ENCODE assay signal across 8 cellular contexts in the genomic region with DNA sequence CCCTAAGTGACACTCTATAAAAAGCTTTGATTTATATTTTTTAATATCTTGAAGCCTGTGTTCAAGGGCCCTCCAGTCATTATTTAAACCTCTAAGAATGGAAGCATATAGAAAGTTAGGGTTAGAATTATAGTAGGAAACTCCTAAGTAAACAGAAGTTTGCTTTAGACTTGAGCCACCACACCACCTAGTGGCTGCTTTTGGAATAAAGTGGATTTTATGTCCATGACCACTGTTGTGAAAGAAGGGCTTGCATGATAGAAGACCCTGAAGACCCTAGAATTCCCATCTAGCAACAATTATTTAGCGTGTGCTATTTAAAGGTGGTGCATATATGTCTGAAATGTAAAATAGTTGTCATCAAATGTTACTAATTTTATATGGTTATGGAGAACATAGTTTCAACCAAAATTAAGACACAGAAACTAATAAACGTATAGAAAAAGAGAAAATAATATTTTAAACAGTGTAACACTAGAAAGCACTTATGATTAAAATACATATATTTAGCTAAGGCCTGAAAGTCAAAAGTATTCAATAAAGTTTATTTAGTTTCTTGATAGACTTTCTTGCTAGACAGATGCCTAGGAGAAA. TPM values are rescaled to one million over a fixed set of nuclear protein-coding genes. Genes with fewer than 3 reads are reported as not detected.
A peak's percentile ranks its signal among the peaks of the same experiment; 100 is the strongest.
DNase-seq lines count a peak whose midpoint lies in the region; ATAC-seq and TF ChIP-seq lines count a peak whose summit lies in the region.

No MANE protein-coding gene starts in this region.

- no peaks in the 10 kb centered on the region for H4K20me1 ChIP-seq in mammary epithelial cell (ENCODE audit: insufficient read depth, low read length)

- H3K4me3 ChIP-seq in mammary epithelial cell (replicated peaks in 1 of 3; ENCODE audit: insufficient read depth in 1 of 3, low read depth in 2 of 3, low read length in 3 of 3), result no peak overlapping the region

- ATAC-seq in GM18909 (IDR thresholded peaks at IDR 0.05; ENCODE audit: poor library complexity, unreplicated experiment) (peak; percentile 89), HG03103 (IDR thresholded peaks at IDR 0.05; ENCODE audit: low read depth, unreplicated experiment) (peak; percentile 70), GM19324 (IDR thresholded peaks at IDR 0.05; ENCODE audit: low FRiP score, unreplicated experiment) (no peak)

- no peaks in the 10 kb centered on the region for H3K79me2 ChIP-seq in mammary epithelial cell (ENCODE audit: insufficient read depth, low read length)

- H3K27me3 ChIP-seq in mammary epithelial cell (ENCODE audit: insufficient read depth, low read length), result no peaks in the 10 kb centered on the region

- in situ Hi-C loops in mammary epithelial cell (cut with MboI; ENCODE audit: low sequenced_read_pairs in 2 of 2), result no loop called here

- BruUV-seq in mammary epithelial cell (replicated peaks; lab: Mats Ljungman, UMichigan), result no TSS peak

- 46% methylated on average over 2 of the region's 2 CpGs for WGBS in mammary epithelial cell (ENCODE audit: low coverage, missing lambda C conversion rate)

- H3K9ac ChIP-seq in mammary epithelial cell (ENCODE audit: insufficient read depth, low read length), result no peak overlapping the region

- no peaks in the 10 kb centered on the region for H3K36me3 ChIP-seq in mammary epithelial cell (ENCODE audit: insufficient read depth, low read length)

- no peak overlapping the region for H3K4me2 ChIP-seq in mammary epithelial cell (ENCODE audit: insufficient read depth, low read depth, low read length)

- intact Hi-C loops in mammary epithelial cell (cut with micrococcal nuclease), result loop anchor here (1.0 kb wide), 1 partner anchor 183 kb away; no protein-coding TSS in a partner anchor

- no peaks in the 10 kb centered on the region for H3K4me1 ChIP-seq in mammary epithelial cell (ENCODE audit: insufficient read depth, low read length)

- H2AFZ ChIP-seq in mammary epithelial cell (ENCODE audit: low read depth, low read length), result no peak overlapping the region

- peak; percentile 44 for DNase-seq in DMS53 treated with DMSO at 0.1 percent for 48 hours (lab: John Stamatoyannopoulos, UW; ENCODE audit: unreplicated experiment)
- peak; percentile 49 for DNase-seq in NCI-H748 treated with DMSO at 0.1 percent for 48 hours (lab: John Stamatoyannopoulos, UW)
- DNase-seq in mammary epithelial cell, result peak; percentile 27
- peak; percentile 63 to 65 for DNase-seq in lung microvascular endothelial cell (ENCODE audit: low read depth in 2 of 2)
- no peak for DNase-seq in NOMO-1 treated with dmso at 0.1 percent for 144 hours (lab: John Stamatoyannopoulos, UW; ENCODE audit: unreplicated experiment)

- no peak overlapping the region for H3K27ac ChIP-seq in mammary epithelial cell (ENCODE audit: insufficient read depth, low read depth, low read length)

- CTCF ChIA-PET in mammary epithelial cell (lab: Charles Lee; ENCODE audit: low non-redundant PET), result no interaction called here

- dilution Hi-C loops in mammary epithelial cell (cut with HindIII; ENCODE audit: low sequenced_read_pairs), result no loop called here

- no peaks in the 10 kb centered on the region for H3K9me3 ChIP-seq in mammary epithelial cell (replicated peaks; ENCODE audit: insufficient read depth, low read length)

- TF ChIP-seq CTCF in mammary epithelial cell (conservative IDR thresholded peaks at IDR 0.05 in 1 of 2, IDR thresholded peaks at IDR 0.05 in 1 of 2; ENCODE audit: extremely low read depth in 1 of 2, insufficient read depth in 1 of 2, low read depth in 1 of 2, low read length in 2 of 2), result peak; percentile 66 to 81

RNA-seq across cellular contexts. Expression of a gene that starts 21.3 kb away (rescaled TPM):
- total RNA-seq in mammary epithelial cell (1 to 10 TPM in 1 of 2 donors, under 1 TPM in 1; 0.99 to 2.2 TPM), lung microvascular endothelial cell (under 0.01 TPM in 2 replicates)
- polyA plus RNA-seq in mammary epithelial cell, result 0.29 TPM
- polyA minus RNA-seq in mammary epithelial cell, result not detected

RNA-seq across cellular contexts. Expression of a gene that starts 21.4 kb away (rescaled TPM):
- total RNA-seq in mammary epithelial cell (under 1 TPM; 0.67 to 0.68 TPM), lung microvascular endothelial cell (under 0.01 and 0.20 TPM in 2 replicates)
- polyA plus RNA-seq in mammary epithelial cell, result 0.09 TPM
- not detected for polyA minus RNA-seq in mammary epithelial cell
